15 cellular contexts compared by ENCODE assay signal in genomic region chr17:2482218-2482617, GRCh38. TPM values are rescaled to one million over a fixed set of nuclear protein-coding genes. Genes with fewer than 3 reads are reported as not detected.
DNase-seq lines count a peak whose midpoint lies in the region; ATAC-seq, FAIRE-seq and TF ChIP-seq lines count a peak whose summit lies in the region.
"Had no signal": no experiment of that assay in that cellular context is flagged by ENCODE, and none has a peak within 500 bp of the region (broad histone marks: within the 10 kb centered on the region; RNA-seq: fewer than 3 reads in every experiment).

No MANE protein-coding gene starts in this region.

- DNase-seq in DMS53 (lab: John Stamatoyannopoulos, UW) (peak; percentile 9), DMS53 treated with DMSO at 0.1 percent for 48 hours (lab: John Stamatoyannopoulos, UW; ENCODE audit: unreplicated experiment) (no peak), DMS153 treated with DMSO at 0.1 percent for 48 hours (lab: John Stamatoyannopoulos, UW; ENCODE audit: unreplicated experiment) (peak; percentile 11), endothelial cell of umbilical vein (ENCODE audit: low read depth, low spot score) (peak; percentile 15), hepatic stellate cell (ENCODE audit: low spot score) (no peak), T1000 (lab: John Stamatoyannopoulos, UW) (no peak)
- DNase-seq in T-helper 2 cell treated with Interferon-gamma antibody and Interleukin-4, amounts not matched to agents 5 μg/mL and 100 μg/mL, for 36 hours (ENCODE audit: low spot score) = no peak
- DNase-seq: COR-L47, HCEC 1CT, NCI-H2171 treated with DMSO at 0.1 percent for 48 hours had no signal

- no TSS peak for BruUV-seq in endothelial cell of umbilical vein (replicated peaks; lab: Mats Ljungman, UMichigan)

- peak overlapping the region; percentile 60 for H3K4me3 Mint-ChIP-seq in T-helper 2 cell treated with Interferon-gamma antibody and Interleukin-4, amounts not matched to agents 5 μg/mL and 100 μg/mL, for 36 hours

- peaks cover 5% of the 10 kb centered on the region for H3K4me1 ChIP-seq in endothelial cell of umbilical vein (ENCODE audit: control insufficient read depth, extremely low read depth, insufficient read depth, low read length)
- H3K4me1 ChIP-seq: parathyroid adenoma had no signal

- FAIRE-seq in endothelial cell of umbilical vein (lab: Jason Lieb, UNC) = no peak
- FAIRE-seq: astrocyte had no signal

- H3K27ac ChIP-seq in endothelial cell of umbilical vein (ENCODE audit: insufficient read depth, low read depth, low read length) = no peak overlapping the region
- H3K27ac ChIP-seq: 22Rv1, parathyroid adenoma, thoracic aorta had no signal

- no peaks in the 10 kb centered on the region for H3K36me3 ChIP-seq in endothelial cell of umbilical vein (ENCODE audit: control insufficient read depth in 2 of 2, extremely low read depth in 1 of 2, insufficient read depth in 2 of 2, low read length in 2 of 2)
- H3K36me3 ChIP-seq: thoracic aorta had no signal

- H3K9ac ChIP-seq in endothelial cell of umbilical vein (replicated peaks; ENCODE audit: extremely low read depth, insufficient read depth, low read length) = no peak overlapping the region
- H3K9ac ChIP-seq: parathyroid adenoma had no signal

- H3K79me2 ChIP-seq in endothelial cell of umbilical vein (ENCODE audit: control insufficient read depth, insufficient read depth, low read length) = peaks cover 45% of the 10 kb centered on the region

- no peak for ATAC-seq in GM21390 (IDR thresholded peaks at IDR 0.05; ENCODE audit: unreplicated experiment)

- no peaks in the 10 kb centered on the region for H4K20me1 ChIP-seq in endothelial cell of umbilical vein (replicated peaks; ENCODE audit: control insufficient read depth, extremely low read depth, insufficient read depth, low read length)

- no peaks in the 10 kb centered on the region for H3K9me1 ChIP-seq in endothelial cell of umbilical vein (replicated peaks; ENCODE audit: control insufficient read depth, extremely low read depth, insufficient read depth, low read length)

- H3K4me1 Mint-ChIP-seq in T-helper 2 cell treated with Interferon-gamma antibody and Interleukin-4, amounts not matched to agents 5 μg/mL and 100 μg/mL, for 36 hours (ENCODE audit: low read depth) = peaks cover 15% of the 10 kb centered on the region

- no peaks in the 10 kb centered on the region for H3K36me3 Mint-ChIP-seq in T-helper 2 cell treated with Interferon-gamma antibody and Interleukin-4, amounts not matched to agents 5 μg/mL and 100 μg/mL, for 36 hours (ENCODE audit: low read depth)

- H2AFZ ChIP-seq in endothelial cell of umbilical vein (ENCODE audit: low read depth, low read length) = no peak overlapping the region
- H2AFZ ChIP-seq: parathyroid adenoma had no signal

- peak overlapping the region; percentile 62 for H3K27ac Mint-ChIP-seq in T-helper 2 cell treated with Interferon-gamma antibody and Interleukin-4, amounts not matched to agents 5 μg/mL and 100 μg/mL, for 36 hours

- dilution Hi-C loops in endothelial cell of umbilical vein (cut with MboI; ENCODE audit: extremely low pct_ligation_motif_present, low sequenced_read_pairs) = no loop called here

- peak overlapping the region; percentile 8 for H3K4me2 ChIP-seq in endothelial cell of umbilical vein (ENCODE audit: insufficient read depth, low read length)

- H3K27me3 Mint-ChIP-seq in T-helper 2 cell treated with Interferon-gamma antibody and Interleukin-4, amounts not matched to agents 5 μg/mL and 100 μg/mL, for 36 hours (ENCODE audit: low read depth) = no peaks in the 10 kb centered on the region

- H3K4me3 ChIP-seq in endothelial cell of umbilical vein (replicated peaks in 1 of 3; ENCODE audit: insufficient read depth in 1 of 3, low read depth in 1 of 3, low read length in 3 of 3) = no peak overlapping the region
- H3K4me3 ChIP-seq: thoracic aorta had no signal

- POLR2A ChIA-PET in endothelial cell of umbilical vein (lab: Charles Lee) = no interaction called here

- TF ChIP-seq CTCF in endothelial cell of umbilical vein (IDR thresholded peaks at IDR 0.05; ENCODE audit: extremely low read depth in 1 of 2, insufficient read depth in 1 of 2, low read depth in 1 of 2, low read length in 2 of 2) = no peak

- TF ChIP-seq POLR2A in endothelial cell of umbilical vein (IDR thresholded peaks at IDR 0.05; ENCODE audit: low read depth, low read length) = no peak

- CTCF ChIA-PET in endothelial cell of umbilical vein (lab: Charles Lee) = interaction anchor here (0.7 to 0.9 kb wide), 2 partner anchors 8 to 29 kb away, joined by 3 to 4 read pairs; partner anchors contain the start of gene METTL16

- no peaks in the 10 kb centered on the region for H3K9me3 ChIP-seq in endothelial cell of umbilical vein (replicated peaks; ENCODE audit: control insufficient read depth, insufficient read depth, low read length)
- H3K9me3 ChIP-seq: thoracic aorta had no signal

- intact Hi-C loops in endothelial cell of umbilical vein (cut with micrococcal nuclease) = no loop called here

- H3K27me3 ChIP-seq in endothelial cell of umbilical vein (ENCODE audit: control insufficient read depth in 2 of 2, insufficient read depth in 2 of 2, low read length in 2 of 2) = no peaks in the 10 kb centered on the region

- H3K9me3 Mint-ChIP-seq in T-helper 2 cell treated with Interferon-gamma antibody and Interleukin-4, amounts not matched to agents 5 μg/mL and 100 μg/mL, for 36 hours = no peaks in the 10 kb centered on the region

TF ChIP-seq in endothelial cell of umbilical vein, 7 proteins besides CTCF, POLR2A, EP300 and RAD21:
- no peak for TF ChIP-seq EZH2 (IDR thresholded peaks at IDR 0.05; ENCODE audit: borderline replicate concordance, low read depth, low read length, severe bottlenecking)
- no peak for TF ChIP-seq GATA2 (IDR thresholded peaks at IDR 0.05; ENCODE audit: insufficient read depth, insufficient read length, low read depth, low read length)
- no peak for TF ChIP-seq POLR2AphosphoS5 (IDR thresholded peaks at IDR 0.05; ENCODE audit: insufficient read depth, low read depth, low read length)
- TF ChIP-seq MYC (IDR thresholded peaks at IDR 0.05; ENCODE audit: low read depth, low read length) = no peak
- no peak for TF ChIP-seq MAX (IDR thresholded peaks at IDR 0.05; ENCODE audit: insufficient read depth, insufficient read length)
- no peak for TF ChIP-seq JUN (IDR thresholded peaks at IDR 0.05; ENCODE audit: borderline replicate concordance, insufficient read depth, insufficient read length, low read depth)
- TF ChIP-seq FOS (IDR thresholded peaks at IDR 0.05; ENCODE audit: borderline replicate concordance, insufficient read depth, low read length) = no peak
TF ChIP-seq in endothelial cell of umbilical vein: peak in this region for 0.

RNA-seq across cellular contexts. Expression of gene METTL16, which starts 29.5 kb away (rescaled TPM):
- total RNA-seq in endothelial cell of umbilical vein = 22.9 and 24.7 TPM in 2 replicates
- 8.4 and 11.0 TPM in 2 replicates for polyA plus RNA-seq in endothelial cell of umbilical vein
- 11.7 and 11.9 TPM in 2 replicates for polyA plus RNA-seq in endothelial cell of umbilical vein (2011; cell fraction: cytosol; rRNA removed)
- polyA plus RNA-seq in endothelial cell of umbilical vein (2011; cell fraction: nucleus; rRNA removed) = 14.1 and 15.9 TPM in 2 replicates
- polyA plus RNA-seq in endothelial cell of umbilical vein (2012) = 17.8 and 22.4 TPM in 2 replicates
- polyA minus RNA-seq in endothelial cell of umbilical vein = 11.9 and 13.6 TPM in 2 replicates
- 16.4 TPM for polyA minus RNA-seq in endothelial cell of umbilical vein (2011; cell fraction: cytosol; rRNA and poly(A)+ RNA removed)
- 11.9 and 13.7 TPM in 2 replicates for polyA minus RNA-seq in endothelial cell of umbilical vein (2011; cell fraction: nucleus; rRNA and poly(A)+ RNA removed)

Comparison
In these comparisons a context has a peak if more than half of its experiments do, and no peak if none do; other contexts are left out.
1. DNase-seq: peak in DMS53 (single experiment), DMS153 treated with DMSO at 0.1 percent for 48 hours (single experiment) and endothelial cell of umbilical vein (single experiment); none in DMS53 treated with DMSO at 0.1 percent for 48 hours (single experiment), T-helper 2 cell treated with Interferon-gamma antibody and Interleukin-4, amounts not matched to agents 5 μg/mL and 100 μg/mL, for 36 hours (single experiment), hepatic stellate cell (single experiment) and T1000 (single experiment).